Comparison of ENCODE assay signal across 19 cellular contexts in genomic region chr9:17075146-17075757, GRCh38. TPM values are rescaled to one million over a fixed set of nuclear protein-coding genes. Genes with fewer than 3 reads are reported as not detected.
DNase-seq lines count a peak whose midpoint lies in the region; ATAC-seq, FAIRE-seq and TF ChIP-seq lines count a peak whose summit lies in the region.
"Had no signal": no experiment of that assay in that cellular context is flagged by ENCODE, and none has a peak within 500 bp of the region (broad histone marks: within the 10 kb centered on the region; RNA-seq: fewer than 3 reads in every experiment).

No MANE protein-coding gene starts in this region.

- peaks cover 18% of the 10 kb centered on the region for H3K4me1 Mint-ChIP-seq in nephron progenitor cell
- H3K4me1 Mint-ChIP-seq: B cell, H9, IgD-negative memory B cell had no signal

- no peaks in the 10 kb centered on the region; the same call in 1 of the 2 replicates for H3K9me3 ChIP-seq in HepG2 (ENCODE audit: low read length)
- H3K9me3 ChIP-seq in right lobe of liver = no peaks in the 10 kb centered on the region
- H3K9me3 ChIP-seq in Loucy (ENCODE audit: insufficient read depth, low read depth, low read length) = no peaks in the 10 kb centered on the region
- H3K9me3 ChIP-seq: Caco-2 had no signal

- no peak overlapping the region for H3K4me2 ChIP-seq in HepG2 (ENCODE audit: low read depth, low read length)
- peak overlapping the region; percentile 18 for H3K4me2 ChIP-seq in Loucy (ENCODE audit: low read depth, low read length, poor library complexity, severe bottlenecking)

- 4% methylated on average over 4 of the region's 4 CpGs for WGBS in HepG2 (ENCODE audit: low lambda C conversion rate)
- WGBS in right lobe of liver (ENCODE audit: insufficient coverage, low coverage, low lambda C conversion rate, missing lambda C conversion rate) = 82% methylated on average over 3 of the region's 4 CpGs

- no peak overlapping the region for H3K4me3 ChIP-seq in HepG2 (replicated peaks in 1 of 3; ENCODE audit: insufficient read depth in 1 of 3, low read depth in 2 of 3, low read length in 3 of 3)
- no peak overlapping the region for H3K4me3 ChIP-seq in right lobe of liver
- no peak overlapping the region for H3K4me3 ChIP-seq in Loucy (ENCODE audit: low read length, poor library complexity, severe bottlenecking)

- H3K27me3 ChIP-seq in HepG2 (ENCODE audit: control insufficient read depth in 1 of 2, insufficient read depth in 2 of 2, low read length in 2 of 2) (no peaks in the 10 kb centered on the region), right lobe of liver (no peaks in the 10 kb centered on the region), Loucy (ENCODE audit: insufficient read depth, low read length, poor library complexity, severe bottlenecking) (no peaks in the 10 kb centered on the region)

- H3K36me3 ChIP-seq in HepG2 (replicated peaks in 1 of 2; ENCODE audit: control insufficient read depth in 1 of 2, insufficient read depth in 2 of 2, low read length in 2 of 2) (no peaks in the 10 kb centered on the region), right lobe of liver (no peaks in the 10 kb centered on the region), Loucy (ENCODE audit: insufficient read depth, low read length) (no peaks in the 10 kb centered on the region)

- H3K79me2 ChIP-seq in HepG2 (ENCODE audit: insufficient read depth, low read length) (no peaks in the 10 kb centered on the region), Loucy (ENCODE audit: insufficient read depth, low read length) (no peaks in the 10 kb centered on the region)

- H3K27ac Mint-ChIP-seq in nephron progenitor cell = peak overlapping the region; percentile 53
- H3K27ac Mint-ChIP-seq: B cell; CD4-positive, alpha-beta T cell; H9; IgD-negative memory B cell had no signal

- no peak for ATAC-seq in HepG2
- ATAC-seq in right lobe of liver = no peak
- ATAC-seq in GM21390 (IDR thresholded peaks at IDR 0.05; ENCODE audit: unreplicated experiment) = no peak
- ATAC-seq in HG03571 (IDR thresholded peaks at IDR 0.05; ENCODE audit: unreplicated experiment) = no peak

- peaks cover 6% of the 10 kb centered on the region for H3K36me3 Mint-ChIP-seq in nephron progenitor cell (ENCODE audit: low read depth)
- H3K36me3 Mint-ChIP-seq: IgD-negative memory B cell had no signal

- H3K9ac ChIP-seq in HepG2 (ENCODE audit: insufficient read depth, low read depth, low read length) (no peak overlapping the region), Loucy (ENCODE audit: low read depth, low read length, poor library complexity, severe bottlenecking) (no peak overlapping the region)

- intact Hi-C loops in HepG2 (cut with micrococcal nuclease; ENCODE audit: unreplicated experiment) = no loop called here
- intact Hi-C loops in right lobe of liver (cut with DNase I) = no loop called here

- no peaks in the 10 kb centered on the region for H3K4me1 ChIP-seq in HepG2 (ENCODE audit: insufficient read depth, low read length)
- no peaks in the 10 kb centered on the region for H3K4me1 ChIP-seq in right lobe of liver
- peaks cover 14% of the 10 kb centered on the region for H3K4me1 ChIP-seq in Loucy (ENCODE audit: insufficient read depth, low read length, poor library complexity, severe bottlenecking)
- H3K4me1 ChIP-seq: Caco-2 had no signal

- H3K9me2 ChIP-seq in Loucy (replicated peaks; ENCODE audit: low read depth, low read length) = no peaks in the 10 kb centered on the region

- TF ChIP-seq EP300 in HepG2 (IDR thresholded peaks at IDR 0.05; ENCODE audit: low read depth in 2 of 2, low read length in 2 of 2) = no peak
- TF ChIP-seq EP300 in HepG2 (CRISPR knock-in tag; IDR thresholded peaks at IDR 0.05; ENCODE audit: borderline replicate concordance) = no peak

- no peak for FAIRE-seq in HepG2 (lab: Jason Lieb, UNC)
- FAIRE-seq: D721Med, G401.6 had no signal

- DNase-seq in HepG2 (ENCODE audit: low spot score) = no peak
- no peak for DNase-seq in right lobe of liver
- DNase-seq in nephron progenitor cell = no peak
- DNase-seq in NCI-H2227 (lab: John Stamatoyannopoulos, UW; ENCODE audit: unreplicated experiment) = no peak
- DNase-seq in NCI-H446 (lab: John Stamatoyannopoulos, UW) = no peak
- DNase-seq: 8988T; Caco-2; CD4-positive, alpha-beta T cell; H9; KBM-7 had no signal

- TF ChIP-seq POLR2A in HepG2 (IDR thresholded peaks at IDR 0.05; ENCODE audit: insufficient read depth in 1 of 2, low read depth in 2 of 2, low read length in 2 of 2) (no peak), right lobe of liver (IDR thresholded peaks at IDR 0.05) (no peak)

- POLR2A ChIA-PET in HepG2 (lab: Yijun Ruan, JAX) = no interaction called here

- H3K4me3 Mint-ChIP-seq in nephron progenitor cell = no peak overlapping the region
- H3K4me3 Mint-ChIP-seq: B cell; CD4-positive, alpha-beta T cell; H9; IgD-negative memory B cell had no signal

- in situ Hi-C loops in HepG2 (cut with HindIII; ENCODE audit: extremely low pct_ligation_motif_present, low pct_unique_long_range_greater_than_20kb) = no loop called here

- TF ChIP-seq CTCF in HepG2 (CRISPR knock-in tag; IDR thresholded peaks at IDR 0.05) = no peak
- TF ChIP-seq CTCF in right lobe of liver (IDR thresholded peaks at IDR 0.05) = no peak
- TF ChIP-seq CTCF in Loucy (conservative IDR thresholded peaks at IDR 0.05; ENCODE audit: low read length) = no peak
- TF ChIP-seq CTCF in nephron progenitor cell (IDR thresholded peaks at IDR 0.05) = no peak

- no peaks in the 10 kb centered on the region for H3F3A ChIP-seq in Loucy (ENCODE audit: low read depth)

- no peaks in the 10 kb centered on the region for H4K20me1 ChIP-seq in HepG2 (ENCODE audit: insufficient read depth, low read length)
- no peaks in the 10 kb centered on the region for H4K20me1 ChIP-seq in Loucy (ENCODE audit: insufficient read depth, low read length, poor library complexity, severe bottlenecking)

- H3K27me3 Mint-ChIP-seq in nephron progenitor cell (ENCODE audit: low read depth, poor library complexity) = peaks cover 3% of the 10 kb centered on the region
- H3K27me3 Mint-ChIP-seq: B cell; CD4-positive, alpha-beta T cell; IgD-negative memory B cell had no signal

- H3K27ac ChIP-seq in HepG2 (ENCODE audit: extremely low read length, insufficient read depth, low read length) = no peak overlapping the region
- H3K27ac ChIP-seq in right lobe of liver = no peak overlapping the region
- H3K27ac ChIP-seq: C4-2B, HL-60 had no signal

- CTCF ChIA-PET in HepG2 (lab: Yijun Ruan, JAX; ENCODE audit: low intra/inter-chr PET ratio, low total read pairs) = no interaction called here

- no TSS peak for BruUV-seq in HepG2 (replicated peaks; lab: Mats Ljungman, UMichigan)

- H2AFZ ChIP-seq in HepG2 (ENCODE audit: low read length) (no peak overlapping the region), Loucy (ENCODE audit: low read length) (no peak overlapping the region)

- H3K9me3 Mint-ChIP-seq in nephron progenitor cell = peaks cover 17% of the 10 kb centered on the region
- H3K9me3 Mint-ChIP-seq: CD4-positive, alpha-beta T cell had no signal

- TF ChIP-seq RAD21 in HepG2 (CRISPR knock-in tag; IDR thresholded peaks at IDR 0.05) = no peak

TF ChIP-seq in HepG2, 621 proteins besides CTCF, POLR2A, EP300 and RAD21 (continues in another document):
- TF ChIP-seq KLF16 (CRISPR knock-in tag; IDR thresholded peaks at IDR 0.05) (no peak), HOMEZ (CRISPR knock-in tag; IDR thresholded peaks at IDR 0.05; ENCODE audit: low read depth) (no peak), PCBP2 (optimal IDR thresholded peaks at IDR 0.05; ENCODE audit: low read depth, low read length, poor library complexity, severe bottlenecking) (peak; percentile 26)

RNA-seq across cellular contexts. Expression of gene CNTLN, which starts 59.6 kb away (rescaled TPM):
- total RNA-seq in HepG2 (2016; rRNA removed; fragmentation: Illumina TruSeq; extraction: Trizol) (5.7 and 6.4 TPM in 2 replicates), right lobe of liver (10 to 100 TPM in 2 of 6 experiments, 1 to 10 TPM in 4; 7.4 to 10.3 (median 9.5) TPM)
- 4.6 and 5.0 TPM in 2 replicates for total RNA-seq in HepG2 (2016; cell fraction: cytosol; rRNA removed; fragmentation: Illumina TruSeq; extraction: Trizol; ENCODE audit: low read depth)
- total RNA-seq in HepG2 (2016; cell fraction: insoluble cytoplasmic fraction; rRNA removed; fragmentation: Illumina TruSeq; extraction: Trizol) = 5.9 and 6.0 TPM in 2 replicates
- 3.2 and 3.6 TPM in 2 replicates for total RNA-seq in HepG2 (2016; cell fraction: membrane; rRNA removed; fragmentation: Illumina TruSeq; extraction: Trizol)
- 12.8 and 13.5 TPM in 2 replicates for total RNA-seq in HepG2 (2016; cell fraction: nucleus; rRNA removed; fragmentation: Illumina TruSeq; extraction: Trizol)
- polyA plus RNA-seq in HepG2 (2011; rRNA removed) = 1.2 and 1.5 TPM in 2 replicates
- 1.1 and 1.4 TPM in 2 replicates for polyA plus RNA-seq in HepG2 (2011; cell fraction: cytosol; rRNA removed)
- polyA plus RNA-seq in HepG2 (2011; cell fraction: nucleus; rRNA removed) = 1.4 and 1.8 TPM in 2 replicates
- 2.3 and 2.6 TPM in 2 replicates for polyA plus RNA-seq in HepG2 (2012)
- polyA plus RNA-seq in HepG2 (2016; cell fraction: cytosol; fragmentation: Illumina TruSeq; extraction: Trizol; ENCODE audit: low read depth) = 0.24 TPM in 2 replicates
- 5.7 and 6.0 TPM in 2 replicates for polyA plus RNA-seq in HepG2 (2016; cell fraction: insoluble cytoplasmic fraction; fragmentation: Illumina TruSeq; extraction: Trizol; ENCODE audit: low read depth)
- polyA plus RNA-seq in HepG2 (2016; cell fraction: membrane; fragmentation: Illumina TruSeq; extraction: Trizol; ENCODE audit: low read depth) = 0.74 and 1.1 TPM in 2 replicates
- 3.8 and 4.1 TPM in 2 replicates for polyA plus RNA-seq in HepG2 (2016; cell fraction: nucleus; fragmentation: Illumina TruSeq; extraction: Trizol; ENCODE audit: insufficient read depth, low read depth)
- polyA minus RNA-seq in HepG2 (2011; rRNA and poly(A)+ RNA removed; ENCODE audit: low replicate concordance) = 1.8 and 4.3 TPM in 2 replicates
- 1.8 and 1.9 TPM in 2 replicates for polyA minus RNA-seq in HepG2 (2011; cell fraction: cytosol; rRNA and poly(A)+ RNA removed)
- polyA minus RNA-seq in HepG2 (2011; cell fraction: nucleus; rRNA and poly(A)+ RNA removed) = 18.9 and 19.9 TPM in 2 replicates
